In the genomic region with DNA sequence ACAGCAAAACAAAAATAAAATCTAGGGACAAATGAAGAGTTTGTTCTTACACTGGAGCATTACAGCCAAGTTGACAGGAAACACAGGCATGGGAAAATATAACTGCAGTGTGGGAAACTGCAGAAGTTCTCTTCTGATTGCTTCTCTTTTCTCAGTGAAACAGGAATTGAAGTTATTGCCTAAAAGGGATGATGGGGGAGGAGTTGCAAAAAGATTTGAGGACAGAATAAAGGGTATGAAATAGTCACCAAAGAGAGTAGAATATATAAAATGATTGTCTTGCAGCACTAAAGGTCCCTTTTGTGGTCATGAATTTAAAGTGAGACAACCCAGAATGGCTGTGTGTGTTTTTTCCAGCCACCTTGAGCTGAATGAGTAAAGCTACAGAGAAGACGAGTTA, we compare ENCODE assay signal across 1 cellular context.
TF ChIP-seq lines count a peak whose summit lies in the region.

No MANE protein-coding gene starts in this region.

TF ChIP-seq in GM12878, 131 proteins besides CTCF, POLR2A, EP300 and RAD21 (continues in another document):
- TF ChIP-seq ASH2L (IDR thresholded peaks at IDR 0.05; ENCODE audit: borderline replicate concordance, low read depth) (no peak), MTA2 (IDR thresholded peaks at IDR 0.05; ENCODE audit: low read depth) (peak; percentile 42; the same call in 1 of the 2 replicates), IRF4 (IDR thresholded peaks at IDR 0.05; ENCODE audit: low read depth, low read length) (no peak), CBX5 (IDR thresholded peaks at IDR 0.05; ENCODE audit: low read depth) (peak; percentile 50; the same call in 1 of the 2 replicates), ZNF24 (IDR thresholded peaks at IDR 0.05) (peak; percentile 13; the same call in 1 of the 2 replicates), MTA3 (IDR thresholded peaks at IDR 0.05; ENCODE audit: borderline replicate concordance, low read length) (0 out of 2 replicates have a peak, but pooled peaks have one; percentile 37), SIN3A (IDR thresholded peaks at IDR 0.05; ENCODE audit: low read depth, low read length) (no peak), KDM1A (IDR thresholded peaks at IDR 0.05; ENCODE audit: borderline replicate concordance) (no peak), SMARCA5 (IDR thresholded peaks at IDR 0.05) (no peak), BCLAF1 (IDR thresholded peaks at IDR 0.05) (no peak), RB1 (IDR thresholded peaks at IDR 0.05; ENCODE audit: borderline replicate concordance) (no peak), IKZF1 (conservative IDR thresholded peaks at IDR 0.05) (0 out of 2 replicates have a peak, but pooled peaks have one; percentile 9), CUX1 (IDR thresholded peaks at IDR 0.05; ENCODE audit: insufficient replicate concordance, low read depth, low read length) (peak; percentile 95), TAF1 (IDR thresholded peaks at IDR 0.05; ENCODE audit: borderline replicate concordance, low read depth, low read length) (no peak), BCL11A (IDR thresholded peaks at IDR 0.05; ENCODE audit: low read depth, low read length) (no peak), FOS (IDR thresholded peaks at IDR 0.05; ENCODE audit: borderline replicate concordance, extremely low read depth, insufficient read length) (no peak), NFIC (IDR thresholded peaks at IDR 0.05; ENCODE audit: low read depth, low read length) (peak; percentile 79), RUNX3 (IDR thresholded peaks at IDR 0.05; ENCODE audit: low read length) (peak; percentile 76; the same call in 1 of the 2 replicates), TCF3 (IDR thresholded peaks at IDR 0.05; ENCODE audit: borderline replicate concordance, insufficient read depth, low read depth, low read length) (no peak), BMI1 (IDR thresholded peaks at IDR 0.05; ENCODE audit: borderline replicate concordance) (0 out of 2 replicates have a peak, but pooled peaks have one; percentile 33), NRF1 (conservative IDR thresholded peaks at IDR 0.05; ENCODE audit: low read depth, low read length) (no peak), LARP7 (IDR thresholded peaks at IDR 0.05) (no peak), SPI1 (IDR thresholded peaks at IDR 0.05; ENCODE audit: borderline replicate concordance, insufficient read depth, low read depth, low read length) (peak; percentile 34; the same call in 1 of the 2 replicates), STAT1 (conservative IDR thresholded peaks at IDR 0.05) (no peak), KLF5 (IDR thresholded peaks at IDR 0.05; ENCODE audit: partially characterized antibody) (no peak), RBBP5 (conservative IDR thresholded peaks at IDR 0.05) (no peak), MEF2B (IDR thresholded peaks at IDR 0.05; ENCODE audit: partially characterized antibody, poor library complexity, severe bottlenecking) (peak; percentile 72), NBN (IDR thresholded peaks at IDR 0.05) (peak; percentile 68; the same call in 1 of the 2 replicates), TCF12 (IDR thresholded peaks at IDR 0.05; ENCODE audit: low read depth, low read length) (peak; percentile 68; the same call in 1 of the 2 replicates), ZNF207 (IDR thresholded peaks at IDR 0.05; ENCODE audit: borderline replicate concordance) (no peak), JUNB (IDR thresholded peaks at IDR 0.05) (no peak), TARDBP (IDR thresholded peaks at IDR 0.05; ENCODE audit: borderline replicate concordance) (no peak), EED (IDR thresholded peaks at IDR 0.05; ENCODE audit: low read depth) (0 out of 2 replicates have a peak, but pooled peaks have one; percentile 36), HDGF (IDR thresholded peaks at IDR 0.05) (no peak), ATF7 (IDR thresholded peaks at IDR 0.05; ENCODE audit: low read depth) (peak; percentile 60; the same call in 1 of the 2 replicates), TCF7 (IDR thresholded peaks at IDR 0.05; ENCODE audit: borderline replicate concordance) (0 out of 2 replicates have a peak, but pooled peaks have one; percentile 11), RELA (IDR thresholded peaks at IDR 0.05; ENCODE audit: borderline replicate concordance, partially characterized antibody) (no peak), ZZZ3 (IDR thresholded peaks at IDR 0.05; ENCODE audit: control insufficient read depth, insufficient read length, low read depth) (no peak), SUPT20H (IDR thresholded peaks at IDR 0.05; ENCODE audit: borderline replicate concordance, control insufficient read depth, low read depth, low read length) (no peak), FOXM1 (IDR thresholded peaks at IDR 0.05; ENCODE audit: low read depth, low read length) (peak; percentile 23; the same call in 1 of the 2 replicates), RELB (IDR thresholded peaks at IDR 0.05; ENCODE audit: low read depth) (peak; percentile 46; the same call in 1 of the 2 replicates)
- TF ChIP-seq, protein P1, sequence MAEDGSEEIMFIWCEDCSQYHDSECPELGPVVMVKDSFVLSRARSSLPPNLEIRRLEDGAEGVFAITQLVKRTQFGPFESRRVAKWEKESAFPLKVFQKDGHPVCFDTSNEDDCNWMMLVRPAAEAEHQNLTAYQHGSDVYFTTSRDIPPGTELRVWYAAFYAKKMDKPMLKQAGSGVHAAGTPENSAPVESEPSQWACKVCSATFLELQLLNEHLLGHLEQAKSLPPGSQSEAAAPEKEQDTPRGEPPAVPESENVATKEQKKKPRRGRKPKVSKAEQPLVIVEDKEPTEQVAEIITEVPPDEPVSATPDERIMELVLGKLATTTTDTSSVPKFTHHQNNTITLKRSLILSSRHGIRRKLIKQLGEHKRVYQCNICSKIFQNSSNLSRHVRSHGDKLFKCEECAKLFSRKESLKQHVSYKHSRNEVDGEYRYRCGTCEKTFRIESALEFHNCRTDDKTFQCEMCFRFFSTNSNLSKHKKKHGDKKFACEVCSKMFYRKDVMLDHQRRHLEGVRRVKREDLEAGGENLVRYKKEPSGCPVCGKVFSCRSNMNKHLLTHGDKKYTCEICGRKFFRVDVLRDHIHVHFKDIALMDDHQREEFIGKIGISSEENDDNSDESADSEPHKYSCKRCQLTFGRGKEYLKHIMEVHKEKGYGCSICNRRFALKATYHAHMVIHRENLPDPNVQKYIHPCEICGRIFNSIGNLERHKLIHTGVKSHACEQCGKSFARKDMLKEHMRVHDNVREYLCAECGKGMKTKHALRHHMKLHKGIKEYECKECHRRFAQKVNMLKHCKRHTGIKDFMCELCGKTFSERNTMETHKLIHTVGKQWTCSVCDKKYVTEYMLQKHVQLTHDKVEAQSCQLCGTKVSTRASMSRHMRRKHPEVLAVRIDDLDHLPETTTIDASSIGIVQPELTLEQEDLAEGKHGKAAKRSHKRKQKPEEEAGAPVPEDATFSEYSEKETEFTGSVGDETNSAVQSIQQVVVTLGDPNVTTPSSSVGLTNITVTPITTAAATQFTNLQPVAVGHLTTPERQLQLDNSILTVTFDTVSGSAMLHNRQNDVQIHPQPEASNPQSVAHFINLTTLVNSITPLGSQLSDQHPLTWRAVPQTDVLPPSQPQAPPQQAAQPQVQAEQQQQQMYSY (CRISPR knock-in tag; IDR thresholded peaks at IDR 0.05), result no peak
- TF ChIP-seq, protein P2, sequence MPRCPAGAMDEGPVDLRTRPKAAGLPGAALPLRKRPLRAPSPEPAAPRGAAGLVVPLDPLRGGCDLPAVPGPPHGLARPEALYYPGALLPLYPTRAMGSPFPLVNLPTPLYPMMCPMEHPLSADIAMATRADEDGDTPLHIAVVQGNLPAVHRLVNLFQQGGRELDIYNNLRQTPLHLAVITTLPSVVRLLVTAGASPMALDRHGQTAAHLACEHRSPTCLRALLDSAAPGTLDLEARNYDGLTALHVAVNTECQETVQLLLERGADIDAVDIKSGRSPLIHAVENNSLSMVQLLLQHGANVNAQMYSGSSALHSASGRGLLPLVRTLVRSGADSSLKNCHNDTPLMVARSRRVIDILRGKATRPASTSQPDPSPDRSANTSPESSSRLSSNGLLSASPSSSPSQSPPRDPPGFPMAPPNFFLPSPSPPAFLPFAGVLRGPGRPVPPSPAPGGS (IDR thresholded peaks at IDR 0.05; ENCODE audit: borderline replicate concordance, insufficient read depth, low read depth, low read length, poor library complexity, severe bottlenecking), result peak; percentile 98
- TF ChIP-seq, protein P3, sequence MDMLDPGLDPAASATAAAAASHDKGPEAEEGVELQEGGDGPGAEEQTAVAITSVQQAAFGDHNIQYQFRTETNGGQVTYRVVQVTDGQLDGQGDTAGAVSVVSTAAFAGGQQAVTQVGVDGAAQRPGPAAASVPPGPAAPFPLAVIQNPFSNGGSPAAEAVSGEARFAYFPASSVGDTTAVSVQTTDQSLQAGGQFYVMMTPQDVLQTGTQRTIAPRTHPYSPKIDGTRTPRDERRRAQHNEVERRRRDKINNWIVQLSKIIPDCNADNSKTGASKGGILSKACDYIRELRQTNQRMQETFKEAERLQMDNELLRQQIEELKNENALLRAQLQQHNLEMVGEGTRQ (IDR thresholded peaks at IDR 0.05; ENCODE audit: borderline replicate concordance, low read depth, low read length), result no peak
- TF ChIP-seq, protein P4, sequence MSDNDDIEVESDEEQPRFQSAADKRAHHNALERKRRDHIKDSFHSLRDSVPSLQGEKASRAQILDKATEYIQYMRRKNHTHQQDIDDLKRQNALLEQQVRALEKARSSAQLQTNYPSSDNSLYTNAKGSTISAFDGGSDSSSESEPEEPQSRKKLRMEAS (IDR thresholded peaks at IDR 0.05; ENCODE audit: low read depth, low read length), result no peak
